ENCODE assay signal across 8 cellular contexts in the genomic region with DNA sequence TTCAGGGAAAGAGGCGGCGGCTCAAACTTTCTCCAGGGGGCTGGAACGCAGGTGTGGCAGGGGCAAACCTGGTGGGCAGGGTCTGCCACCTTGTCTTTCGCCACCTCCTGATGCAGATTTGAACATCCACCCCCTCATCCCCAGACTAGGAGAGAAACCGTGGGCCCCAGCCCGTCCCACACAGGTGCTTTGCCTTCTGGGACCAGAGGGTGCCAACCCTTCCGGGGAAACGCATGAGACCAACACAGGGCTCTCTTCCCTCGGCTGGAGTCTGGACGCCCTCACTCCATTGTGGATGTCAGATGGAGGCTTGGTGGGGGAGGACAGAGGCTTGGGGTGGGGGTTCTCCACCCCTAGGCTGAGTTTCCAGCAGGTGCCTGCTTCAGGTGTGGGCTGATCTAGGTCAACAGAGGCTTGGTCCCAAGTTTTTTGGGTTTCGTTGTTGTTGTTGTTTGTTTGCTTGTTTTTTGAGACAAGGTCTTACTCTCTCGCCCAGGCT. TPM values are rescaled to one million over a fixed set of nuclear protein-coding genes. Genes with fewer than 3 reads are reported as not detected.
DNase-seq lines count a peak whose midpoint lies in the region; ATAC-seq and TF ChIP-seq lines count a peak whose summit lies in the region.

No MANE protein-coding gene starts in this region.

- H2AFZ ChIP-seq in hepatocyte (peak overlapping the region; percentile 73), smooth muscle cell (ENCODE audit: low read depth) (peak overlapping the region; percentile 78)

- H3K79me2 ChIP-seq in hepatocyte (no peaks in the 10 kb centered on the region), smooth muscle cell (ENCODE audit: low read depth) (no peaks in the 10 kb centered on the region)

- 38% methylated on average over 12 of the region's 12 CpGs for WGBS in hepatocyte (ENCODE audit: low lambda C conversion rate, missing lambda C conversion rate)
- WGBS in smooth muscle cell (ENCODE audit: low lambda C conversion rate) = 39% methylated on average over 12 of the region's 12 CpGs

- peaks cover 11% of the 10 kb centered on the region for H3F3A ChIP-seq in smooth muscle cell (ENCODE audit: low read depth)

- intact Hi-C loops in activated CD4-positive, alpha-beta T cell treated with anti-CD3 and anti-CD28 coated beads for 36 hours (cut with DNase I, micrococcal nuclease) = loop anchor here (1.0 to 2.0 kb wide), 6 partner anchors 12 to 481 kb away; a partner anchor contains a TSS

- no peaks in the 10 kb centered on the region for H3K9me2 ChIP-seq in hepatocyte (replicated peaks; ENCODE audit: insufficient read depth)

- H3K4me3 ChIP-seq in hepatocyte (no peak overlapping the region), smooth muscle cell (peak overlapping the region; percentile 84)

- no peak for DNase-seq in activated CD4-positive, alpha-beta T cell treated with anti-CD3 and anti-CD28 coated beads for 36 hours
- DNase-seq in activated CD4-positive, alpha-beta T cell treated with anti-CD3 and anti-CD28 coated beads, Interleukin-2, amount 50 U/mL, for 1 hour = no peak
- DNase-seq in hepatocyte (ENCODE audit: low spot score) (no peak), smooth muscle cell (lab: John Stamatoyannopoulos, UW; ENCODE audit: unreplicated experiment) (no peak), ecto neural progenitor cell (ENCODE audit: low spot score) (no peak)

- no peak overlapping the region for H3K9ac ChIP-seq in smooth muscle cell (ENCODE audit: low read depth)

- peak overlapping the region; percentile 73 for H3K4me3 Mint-ChIP-seq in activated CD4-positive, alpha-beta T cell treated with anti-CD3 and anti-CD28 coated beads for 36 hours

- H3K27ac Mint-ChIP-seq in activated CD4-positive, alpha-beta T cell treated with anti-CD3 and anti-CD28 coated beads for 36 hours = no peak overlapping the region

- no peaks in the 10 kb centered on the region for H3K9me3 Mint-ChIP-seq in activated CD4-positive, alpha-beta T cell treated with anti-CD3 and anti-CD28 coated beads for 36 hours (ENCODE audit: low read depth)

- H3K27ac ChIP-seq in hepatocyte = no peak overlapping the region
- no peak overlapping the region for H3K27ac ChIP-seq in smooth muscle cell (ENCODE audit: low read depth)

- POLR2A ChIA-PET in activated CD4-positive, alpha-beta T cell treated with anti-CD3 and anti-CD28 coated beads for 36 hours (lab: Charles Lee) = no interaction called here

- H4K20me1 ChIP-seq in hepatocyte (ENCODE audit: insufficient read depth, poor library complexity, severe bottlenecking) (no peaks in the 10 kb centered on the region), smooth muscle cell (ENCODE audit: low read depth) (no peaks in the 10 kb centered on the region)

- H3K27me3 Mint-ChIP-seq in activated CD4-positive, alpha-beta T cell treated with anti-CD3 and anti-CD28 coated beads for 36 hours = no peaks in the 10 kb centered on the region

- H3K4me1 ChIP-seq in hepatocyte (ENCODE audit: insufficient read depth) = peaks cover 29% of the 10 kb centered on the region
- peaks cover 18% of the 10 kb centered on the region for H3K4me1 ChIP-seq in smooth muscle cell (ENCODE audit: low read depth)

- H3K36me3 ChIP-seq in hepatocyte (replicated peaks; ENCODE audit: insufficient read depth, low read depth) (no peaks in the 10 kb centered on the region), smooth muscle cell (ENCODE audit: low read depth) (no peaks in the 10 kb centered on the region)

- H3K4me2 ChIP-seq in hepatocyte = peak overlapping the region; percentile 98
- peak overlapping the region; percentile 99 for H3K4me2 ChIP-seq in smooth muscle cell

- H3K9me3 ChIP-seq in hepatocyte (ENCODE audit: low read depth) (no peaks in the 10 kb centered on the region), smooth muscle cell (replicated peaks; ENCODE audit: low read depth) (no peaks in the 10 kb centered on the region)

- peaks cover 29% of the 10 kb centered on the region for H3K4me1 Mint-ChIP-seq in activated CD4-positive, alpha-beta T cell treated with anti-CD3 and anti-CD28 coated beads for 36 hours

- H3K36me3 Mint-ChIP-seq in activated CD4-positive, alpha-beta T cell treated with anti-CD3 and anti-CD28 coated beads for 36 hours (ENCODE audit: low read depth) = no peaks in the 10 kb centered on the region

- H3K27me3 ChIP-seq in hepatocyte (no peaks in the 10 kb centered on the region), smooth muscle cell (ENCODE audit: low read depth) (no peaks in the 10 kb centered on the region)

- ATAC-seq in activated CD4-positive, alpha-beta T cell treated with anti-CD3 and anti-CD28 coated beads for 36 hours = no peak
- ATAC-seq in SK-N-SH treated with all-trans-retinoic acid at 6 μM for 48 hours = peak; percentile 9
- no peak for ATAC-seq in HG02623 (IDR thresholded peaks at IDR 0.05; ENCODE audit: unreplicated experiment)
- no peak for ATAC-seq in GM21529 (IDR thresholded peaks at IDR 0.05; ENCODE audit: unreplicated experiment)

- TF ChIP-seq CTCF in hepatocyte (IDR thresholded peaks at IDR 0.05; ENCODE audit: poor library complexity) = no peak
- TF ChIP-seq CTCF in smooth muscle cell (IDR thresholded peaks at IDR 0.05; ENCODE audit: borderline replicate concordance, insufficient read depth, poor library complexity, severe bottlenecking) = no peak

- CTCF ChIA-PET in activated CD4-positive, alpha-beta T cell treated with anti-CD3 and anti-CD28 coated beads for 36 hours (lab: Charles Lee) = interaction anchor here (0.5 to 2.6 kb wide), 18 partner anchors 9 to 657 kb away, joined by 3 to 15 read pairs (median 4); a partner anchor contains a TSS

TF ChIP-seq in SK-N-SH treated with all-trans-retinoic acid at 6 μM for 48 hours, 23 proteins besides CTCF, POLR2A, EP300 and RAD21 (continues in another document):
- TF ChIP-seq, protein P1, sequence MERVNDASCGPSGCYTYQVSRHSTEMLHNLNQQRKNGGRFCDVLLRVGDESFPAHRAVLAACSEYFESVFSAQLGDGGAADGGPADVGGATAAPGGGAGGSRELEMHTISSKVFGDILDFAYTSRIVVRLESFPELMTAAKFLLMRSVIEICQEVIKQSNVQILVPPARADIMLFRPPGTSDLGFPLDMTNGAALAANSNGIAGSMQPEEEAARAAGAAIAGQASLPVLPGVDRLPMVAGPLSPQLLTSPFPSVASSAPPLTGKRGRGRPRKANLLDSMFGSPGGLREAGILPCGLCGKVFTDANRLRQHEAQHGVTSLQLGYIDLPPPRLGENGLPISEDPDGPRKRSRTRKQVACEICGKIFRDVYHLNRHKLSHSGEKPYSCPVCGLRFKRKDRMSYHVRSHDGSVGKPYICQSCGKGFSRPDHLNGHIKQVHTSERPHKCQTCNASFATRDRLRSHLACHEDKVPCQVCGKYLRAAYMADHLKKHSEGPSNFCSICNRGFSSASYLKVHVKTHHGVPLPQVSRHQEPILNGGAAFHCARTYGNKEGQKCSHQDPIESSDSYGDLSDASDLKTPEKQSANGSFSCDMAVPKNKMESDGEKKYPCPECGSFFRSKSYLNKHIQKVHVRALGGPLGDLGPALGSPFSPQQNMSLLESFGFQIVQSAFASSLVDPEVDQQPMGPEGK (CRISPR knock-in tag; IDR thresholded peaks at IDR 0.05; ENCODE audit: borderline replicate concordance) = no peak
- TF ChIP-seq ZC3H10 (CRISPR knock-in tag; IDR thresholded peaks at IDR 0.05) (no peak), ZNF565 (CRISPR knock-in tag; conservative IDR thresholded peaks at IDR 0.05; ENCODE audit: low read depth) (no peak), OSR1 (CRISPR knock-in tag; IDR thresholded peaks at IDR 0.05) (no peak), RARB (CRISPR knock-in tag; IDR thresholded peaks at IDR 0.05) (no peak)
- TF ChIP-seq, protein P2, sequence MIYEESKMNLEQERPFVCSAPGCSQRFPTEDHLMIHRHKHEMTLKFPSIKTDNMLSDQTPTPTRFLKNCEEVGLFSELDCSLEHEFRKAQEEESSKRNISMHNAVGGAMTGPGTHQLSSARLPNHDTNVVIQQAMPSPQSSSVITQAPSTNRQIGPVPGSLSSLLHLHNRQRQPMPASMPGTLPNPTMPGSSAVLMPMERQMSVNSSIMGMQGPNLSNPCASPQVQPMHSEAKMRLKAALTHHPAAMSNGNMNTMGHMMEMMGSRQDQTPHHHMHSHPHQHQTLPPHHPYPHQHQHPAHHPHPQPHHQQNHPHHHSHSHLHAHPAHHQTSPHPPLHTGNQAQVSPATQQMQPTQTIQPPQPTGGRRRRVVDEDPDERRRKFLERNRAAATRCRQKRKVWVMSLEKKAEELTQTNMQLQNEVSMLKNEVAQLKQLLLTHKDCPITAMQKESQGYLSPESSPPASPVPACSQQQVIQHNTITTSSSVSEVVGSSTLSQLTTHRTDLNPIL (CRISPR knock-in tag; IDR thresholded peaks at IDR 0.05; ENCODE audit: low read depth) = no peak

RNA-seq across cellular contexts. Expression of a gene that starts 9.6 kb away (rescaled TPM):
- total RNA-seq in activated CD4-positive, alpha-beta T cell treated with anti-CD3 and anti-CD28 coated beads for 36 hours = not detected
- not detected in 2 replicates for total RNA-seq in hepatocyte
- 0.86 TPM in 1 of 2 replicates, not detected in the other for polyA plus RNA-seq in hepatocyte
- not detected in 2 replicates for total RNA-seq in smooth muscle cell
- polyA plus RNA-seq in smooth muscle cell = 0.59 TPM in 1 of 2 replicates, not detected in the other

RNA-seq across cellular contexts. Expression of a gene that starts 14.6 kb away (rescaled TPM):
- 10 to 100 TPM; 50.1 to 69.2 TPM for total RNA-seq in activated CD4-positive, alpha-beta T cell treated with anti-CD3 and anti-CD28 coated beads for 36 hours
- total RNA-seq in hepatocyte (20.8 and 32.5 TPM in 2 replicates), smooth muscle cell (24.7 and 42.9 TPM in 2 replicates)
- polyA plus RNA-seq in hepatocyte (66.9 and 81.4 TPM in 2 replicates), smooth muscle cell (118 and 129 TPM in 2 replicates)

RNA-seq across cellular contexts. Expression of a gene that starts 30.6 kb away (rescaled TPM):
- total RNA-seq in activated CD4-positive, alpha-beta T cell treated with anti-CD3 and anti-CD28 coated beads for 36 hours = 10 to 100 TPM; 13.4 to 15.0 TPM
- total RNA-seq in hepatocyte (10.5 and 14.2 TPM in 2 replicates), smooth muscle cell (10.9 and 13.8 TPM in 2 replicates)
- polyA plus RNA-seq in hepatocyte (10.7 and 15.5 TPM in 2 replicates), smooth muscle cell (22.2 and 26.0 TPM in 2 replicates)

RNA-seq across cellular contexts. Expression of a gene that starts 54.1 kb away (rescaled TPM):
- total RNA-seq in activated CD4-positive, alpha-beta T cell treated with anti-CD3 and anti-CD28 coated beads for 36 hours = under 1 TPM; 0.49 to 0.57 TPM
- 5.7 and 9.7 TPM in 2 replicates for total RNA-seq in hepatocyte
- polyA plus RNA-seq in hepatocyte = 14.0 and 23.0 TPM in 2 replicates
- 59.9 and 87.7 TPM in 2 replicates for total RNA-seq in smooth muscle cell
- polyA plus RNA-seq in smooth muscle cell = 180 and 234 TPM in 2 replicates
